30 cellular contexts compared by ENCODE assay signal in genomic region chr11:115918579-115918978, GRCh38.
"Had no signal": no experiment of that assay in that cellular context is flagged by ENCODE, and none has a peak within 500 bp of the region (broad histone marks: within the 10 kb centered on the region; RNA-seq: fewer than 3 reads in every experiment).

No MANE protein-coding gene starts in this region.

- DNase-seq: activated CD4-positive, alpha-beta T cell treated with anti-CD3 and anti-CD28 coated beads for 36 hours; activated CD4-positive, alpha-beta T cell treated with anti-CD3 and anti-CD28 coated beads, Interleukin-2, amount 10 ng/mL, durations not matched to agents 7 days and 5 days; activated CD4-positive, alpha-beta T cell treated with anti-CD3 and anti-CD28 coated beads, Interleukin-2, amount 50 U/mL, for 48 hours; activated CD8-positive, alpha-beta memory T cell treated with anti-CD3 and anti-CD28 coated beads, Interleukin-2, amount 50 U/mL, for 4 hours; activated CD8-positive, alpha-beta T cell treated with anti-CD3 and anti-CD28 coated beads, Interleukin-2, amount 10 ng/mL, durations not matched to agents 7 days and 5 days; activated gamma-delta T cell treated with Interleukin-2 at 50 U/mL for 16 hours; activated naive CD4-positive, alpha-beta T cell treated with anti-CD3 and anti-CD28 coated beads, Interleukin-2, amount 50 U/mL, for 16 hours; activated naive CD8-positive, alpha-beta T cell treated with anti-CD3 and anti-CD28 coated beads for 36 hours; activated T-cell treated with anti-CD3 and anti-CD28 coated beads for 4 hours; activated T-cell treated with anti-CD3 and anti-CD28 coated beads, Interleukin-2, amount 50 U/mL, for 4 hours; amniotic stem cell; aorta; brain microvascular endothelial cell; central memory CD4-positive, alpha-beta T cell; NCI-H1105; NCI-H1417 treated with DMSO at 0.1 percent for 48 hours; NCI-H187 treated with DMSO at 0.1 percent for 48 hours; NCI-H2081; NCI-H345; NCI-H524 treated with DMSO at 0.1 percent for 48 hours; NCI-H748 treated with DMSO at 0.1 percent for 48 hours; NK-92 treated with Interleukin-12 subunit alpha and Interleukin-12 subunit beta, amount 100 ng/mL, for 24 hours; PC-9; SIG-M5; T-cell; T-helper 17 cell had no signal

- H3K4me2 ChIP-seq: PC-9 had no signal

- H3K36me3 ChIP-seq: brain microvascular endothelial cell had no signal

- H3K4me3 ChIP-seq: PC-9 had no signal

- ATAC-seq: activated CD8-positive, alpha-beta T cell treated with anti-CD3 and anti-CD28 coated beads, Interleukin-2, amount 10 ng/mL, durations not matched to agents 7 days and 5 days; Right ventricle myocardium inferior; SK-N-SH treated with all-trans-retinoic acid at 6 μM for 48 hours; T-cell; T-helper 17 cell; WTC11 had no signal

- H2AFZ ChIP-seq: PC-9 had no signal

- H3K27ac ChIP-seq: brain microvascular endothelial cell, PC-9, RWPE1 had no signal

- H3K27me3 ChIP-seq: brain microvascular endothelial cell had no signal
